8 cellular contexts compared by ENCODE assay signal in the genomic region with DNA sequence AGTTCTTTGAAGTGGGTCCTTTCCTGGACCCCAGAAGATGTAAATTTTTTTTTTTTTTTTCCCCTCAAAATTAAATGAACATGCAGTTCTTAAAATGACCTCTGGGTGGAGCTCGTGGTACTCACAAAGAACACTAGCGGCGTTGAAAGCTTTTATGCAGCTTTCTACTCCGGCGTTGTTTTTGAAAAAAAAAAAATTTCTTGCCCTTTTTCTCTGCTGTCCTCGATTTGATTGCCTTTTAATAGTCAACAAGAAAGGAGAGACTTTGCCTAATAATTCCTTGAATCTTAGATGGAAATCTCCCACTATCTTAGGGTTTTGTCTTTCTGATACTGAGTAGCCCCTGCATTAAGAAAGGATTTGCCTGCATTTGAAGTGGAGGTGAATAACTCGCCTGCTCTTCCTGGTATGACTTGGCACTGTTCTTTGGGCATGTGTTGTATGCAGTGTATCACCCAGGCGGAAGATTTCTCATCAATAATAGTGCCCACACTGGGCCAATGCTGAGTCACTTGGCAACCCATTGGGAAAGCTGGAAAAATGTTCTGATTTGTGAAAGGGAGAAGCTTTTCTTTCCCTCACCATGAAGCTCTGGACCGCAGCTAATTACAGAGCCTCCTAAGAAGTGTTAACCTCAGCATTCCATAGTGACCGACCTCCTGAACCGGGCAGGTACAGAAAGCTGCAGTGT.
DNase-seq lines count a peak whose midpoint lies in the region; ATAC-seq, FAIRE-seq and TF ChIP-seq lines count a peak whose summit lies in the region.

No MANE protein-coding gene starts in this region.

- no peak for TF ChIP-seq POLR2A in GM12878 (IDR thresholded peaks at IDR 0.05; ENCODE audit: low read depth, low read length)

- CTCF ChIA-PET in CD4-positive, alpha-beta memory T cell (lab: Charles Lee; ENCODE audit: partially characterized antibody): interaction anchor here (0.7 to 3.2 kb wide), 17 partner anchors 8 to 1766 kb away, joined by 3 to 19 read pairs (median 4); no protein-coding TSS in a partner anchor
- CTCF ChIA-PET in GM12878 (lab: Yijun Ruan, JAX): interaction anchor here (0.6 to 7.7 kb wide), 57 partner anchors 9 to 1766 kb away, joined by 3 to 102 read pairs (median 4); no protein-coding TSS in a partner anchor

- H3K79me2 ChIP-seq in GM12878 (ENCODE audit: control insufficient read depth, insufficient read depth, low read length): no peaks in the 10 kb centered on the region

- H3K4me2 ChIP-seq in GM12878 (ENCODE audit: control insufficient read depth, insufficient read depth): no peak overlapping the region

- H3K4me3 ChIP-seq in CD4-positive, alpha-beta memory T cell (ENCODE audit: low read length in 2 of 2): no peak overlapping the region
- H3K4me3 ChIP-seq in GM12878 (no peak overlapping the region), small intestine (ENCODE audit: low read depth in 1 of 2, low read length in 2 of 2) (no peak overlapping the region)

- no peaks in the 10 kb centered on the region for H4K20me1 ChIP-seq in GM12878 (ENCODE audit: control insufficient read depth, insufficient read depth)

- 26% methylated on average over 11 of the region's 11 CpGs for WGBS in GM12878 (ENCODE audit: insufficient coverage, insufficient replicate concordance, low lambda C conversion rate, missing lambda C conversion rate)
- WGBS in small intestine, 3 donors: 15 to 24% (median 22%) methylated on average over 11 of the region's 11 CpGs

- H3K4me1 Mint-ChIP-seq in CD4-positive, alpha-beta memory T cell: peaks cover 4 to 13% (median 7%) of the 10 kb centered on the region in 4 donors

- H2AFZ ChIP-seq in GM12878 (ENCODE audit: control insufficient read depth, low read depth, low read length): no peak overlapping the region

- no TSS peak for BruUV-seq in GM12878 (replicated peaks; lab: Mats Ljungman, UMichigan)

- H3K36me3 Mint-ChIP-seq in CD4-positive, alpha-beta memory T cell: no peaks in the 10 kb centered on the region

- H3K4me1 ChIP-seq in CD4-positive, alpha-beta memory T cell (ENCODE audit: insufficient read depth, low read length): no peaks in the 10 kb centered on the region
- H3K4me1 ChIP-seq in GM12878 (ENCODE audit: control insufficient read depth, insufficient read depth, low read length) (no peaks in the 10 kb centered on the region), small intestine (ENCODE audit: control insufficient read depth in 2 of 2, insufficient read depth in 1 of 2, low read depth in 1 of 2, low read length in 1 of 2) (no peaks in the 10 kb centered on the region)

- H3K36me3 ChIP-seq in CD4-positive, alpha-beta memory T cell (ENCODE audit: insufficient read depth, low read length): no peaks in the 10 kb centered on the region
- H3K36me3 ChIP-seq in GM12878 (ENCODE audit: control insufficient read depth in 2 of 2, insufficient read depth in 2 of 2, low read length in 1 of 2) (no peaks in the 10 kb centered on the region), small intestine (ENCODE audit: control insufficient read depth in 2 of 2, insufficient read depth in 2 of 2, low read length in 2 of 2) (no peaks in the 10 kb centered on the region)

- H3K27ac Mint-ChIP-seq in CD4-positive, alpha-beta memory T cell: no peak overlapping the region

- no peak overlapping the region for H3K27ac ChIP-seq in CD4-positive, alpha-beta memory T cell (ENCODE audit: low read depth, low read length)
- H3K27ac ChIP-seq in GM12878 (ENCODE audit: control insufficient read depth, insufficient read depth): no peak overlapping the region
- H3K27ac ChIP-seq in small intestine (ENCODE audit: low read depth in 1 of 2, low read length in 1 of 2): no peak overlapping the region

- peak; percentile 41 for FAIRE-seq in GM12878 (lab: Jason Lieb, UNC)
- FAIRE-seq in small intestine (lab: Jason Lieb, UNC): no peak

- TF ChIP-seq RAD21 in GM12878 (IDR thresholded peaks at IDR 0.05; ENCODE audit: insufficient read depth, low read depth, low read length): peak; percentile 78

- intact Hi-C loops in CD4-positive, alpha-beta memory T cell (cut with micrococcal nuclease): loop anchor here (1.0 kb wide), 2 partner anchors 56 to 151 kb away; no protein-coding TSS in a partner anchor
- intact Hi-C loops in GM12878 (cut with micrococcal nuclease; ENCODE audit: unreplicated experiment): loop anchor here (1.0 to 2.0 kb wide), 3 partner anchors 56 to 612 kb away; no protein-coding TSS in a partner anchor

- in situ Hi-C loops in GM12878 (cut with MboI): loop anchor here (10.0 kb wide), 1 partner anchor 609 kb away; no protein-coding TSS in a partner anchor

- POLR2A ChIA-PET in CD4-positive, alpha-beta memory T cell (lab: Charles Lee; ENCODE audit: partially characterized antibody): no interaction called here
- POLR2A ChIA-PET in GM12878 (lab: Charles Lee): interaction anchor here (0.6 to 1.9 kb wide), 7 partner anchors 19 to 195 kb away, joined by 3 to 4 read pairs (median 3); no protein-coding TSS in a partner anchor

- peak; percentile 45 for ATAC-seq in GM18909 (IDR thresholded peaks at IDR 0.05; ENCODE audit: poor library complexity, unreplicated experiment)
- ATAC-seq in GM12878: peak; percentile 43
- no peak for ATAC-seq in HG02623 (IDR thresholded peaks at IDR 0.05; ENCODE audit: unreplicated experiment)

- no peak for TF ChIP-seq EP300 in GM12878 (IDR thresholded peaks at IDR 0.05; ENCODE audit: borderline replicate concordance in 1 of 2, control insufficient read depth in 1 of 2, low read depth in 2 of 2, low read length in 2 of 2)

- peak in 4 of 5 donors; percentile 40 to 51 (median 43) for DNase-seq in CD4-positive, alpha-beta memory T cell
- DNase-seq in NCI-H2227 treated with DMSO at 0.1 percent for 48 hours (lab: John Stamatoyannopoulos, UW) (peak; percentile 83), GM12878 (ENCODE audit: low read depth, low spot score) (no peak), iPS-NIHi7 (ENCODE audit: extremely low spot score) (peak; percentile 43), small intestine (peak; percentile 50)
- no peak for DNase-seq in activated effector memory CD4-positive, alpha-beta T cell treated with Interleukin-2 at 50 U/mL for 16 hours

- H3K4me3 Mint-ChIP-seq in CD4-positive, alpha-beta memory T cell: peak overlapping the region in 7 of 8 donors; percentile 32 to 71 (median 57)

- no peaks in the 10 kb centered on the region for H3K9me3 Mint-ChIP-seq in CD4-positive, alpha-beta memory T cell

- SMC1A ChIA-PET in GM12878 (lab: Charles Lee; ENCODE audit: uncharacterized antibody, unreplicated experiment): interaction anchor here (0.5 to 10.2 kb wide), 43 partner anchors 10 to 1182 kb away, joined by 3 to 121 read pairs (median 5); no protein-coding TSS in a partner anchor

- RAD21 ChIA-PET in GM12878 (lab: Charles Lee; ENCODE audit: unreplicated experiment): interaction anchor here (0.6 to 4.6 kb wide), 38 partner anchors 8 to 1766 kb away, joined by 3 to 75 read pairs (median 5); no protein-coding TSS in a partner anchor

- H3K27me3 Mint-ChIP-seq in CD4-positive, alpha-beta memory T cell: no peaks in the 10 kb centered on the region

- no peaks in the 10 kb centered on the region for H3K9me3 ChIP-seq in CD4-positive, alpha-beta memory T cell (ENCODE audit: control insufficient read depth in 1 of 2, low read length in 2 of 2)
- H3K9me3 ChIP-seq in GM12878 (replicated peaks; ENCODE audit: control insufficient read depth, insufficient read depth, low read length) (no peaks in the 10 kb centered on the region), small intestine (ENCODE audit: control insufficient read depth, low read depth) (no peaks in the 10 kb centered on the region)

- no peak overlapping the region for H3K9ac ChIP-seq in GM12878 (ENCODE audit: control insufficient read depth, insufficient read depth, low read length)

- TF ChIP-seq CTCF in GM12878 (IDR thresholded peaks at IDR 0.05 in 2 of 3, conservative IDR thresholded peaks at IDR 0.05 in 1 of 3; ENCODE audit: control insufficient read depth in 2 of 3, extremely low read depth in 1 of 3, insufficient read depth in 1 of 3, low read depth in 3 of 3, low read length in 3 of 3): peak; percentile 51 to 68 (median 68)

- no peaks in the 10 kb centered on the region for H3K27me3 ChIP-seq in CD4-positive, alpha-beta memory T cell (ENCODE audit: insufficient read depth, low read length)
- no peaks in the 10 kb centered on the region for H3K27me3 ChIP-seq in GM12878 (replicated peaks in 1 of 2; ENCODE audit: control insufficient read depth in 2 of 2, insufficient read depth in 2 of 2, low read length in 1 of 2)
- no peaks in the 10 kb centered on the region for H3K27me3 ChIP-seq in small intestine (ENCODE audit: control insufficient read depth in 2 of 2, insufficient read depth in 2 of 2, low read length in 2 of 2)

TF ChIP-seq in GM12878, 131 proteins besides CTCF, POLR2A, EP300 and RAD21:
- no peak for TF ChIP-seq ZNF217 (IDR thresholded peaks at IDR 0.05)
- peak; percentile 93 for TF ChIP-seq ZNF384 (IDR thresholded peaks at IDR 0.05; ENCODE audit: borderline replicate concordance, low read depth, low read length)
- peak; percentile 59; the same call in 1 of the 2 replicates for TF ChIP-seq SMC3 (IDR thresholded peaks at IDR 0.05; ENCODE audit: borderline replicate concordance, low read length)

Comparison
In these comparisons a context has a peak if more than half of its experiments do, and no peak if none do; other contexts are left out.
1. DNase-seq: peak in CD4-positive, alpha-beta memory T cell (4 of 5), NCI-H2227 treated with DMSO at 0.1 percent for 48 hours (single experiment), iPS-NIHi7 (single experiment) and small intestine (single experiment); none in GM12878 (single experiment) and activated effector memory CD4-positive, alpha-beta T cell treated with Interleukin-2 at 50 U/mL for 16 hours (single experiment).